Comparison of ENCODE assay signal across 9 cellular contexts in the genomic region with DNA sequence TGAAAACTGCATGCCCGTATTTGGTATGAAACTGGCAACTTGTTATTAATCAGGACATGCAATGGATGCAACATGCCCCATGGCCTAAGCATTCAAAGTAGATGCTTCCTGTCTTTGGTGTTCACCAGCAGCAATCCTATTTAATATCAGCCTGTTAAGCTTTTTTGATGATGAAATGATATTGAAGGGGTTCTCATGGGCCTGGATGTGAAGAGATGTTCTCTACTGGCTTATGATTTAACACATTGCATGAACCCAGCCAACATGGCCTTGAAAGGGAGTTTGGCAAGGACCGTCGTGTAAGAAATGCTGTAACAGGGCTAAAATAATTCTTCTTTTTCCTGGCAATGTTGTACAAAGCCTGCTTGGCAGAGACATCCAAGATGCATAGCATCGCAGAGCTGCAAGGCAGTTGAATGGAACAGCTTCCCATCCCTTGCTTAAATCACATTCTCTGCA.
DNase-seq lines count a peak whose midpoint lies in the region; ATAC-seq and TF ChIP-seq lines count a peak whose summit lies in the region.
"Had no signal": no experiment of that assay in that cellular context is flagged by ENCODE, and none has a peak within 500 bp of the region (broad histone marks: within the 10 kb centered on the region; RNA-seq: fewer than 3 reads in every experiment).

No MANE protein-coding gene starts in this region.

- DNase-seq in amniotic epithelial cell (ENCODE audit: low read depth): peak; percentile 78
- DNase-seq in right cardiac atrium: peak; percentile 19 to 53 (median 52)
- DNase-seq in spleen: no peak
- DNase-seq in activated gamma-delta T cell treated with Interleukin-2 at 50 U/mL for 16 hours: no peak
- DNase-seq in 8988T: no peak
- no peak for DNase-seq in stimulated activated CD4-positive, alpha-beta T cell treated with anti-CD3 and anti-CD28 coated beads, Interleukin-15, amount 100 ng/mL, for 24 hours
- DNase-seq: activated effector memory CD4-positive, alpha-beta T cell treated with anti-CD3 and anti-CD28 coated beads, Interleukin-2, amount 50 U/mL, for 16 hours had no signal

- H3K27me3 ChIP-seq in right cardiac atrium (ENCODE audit: control insufficient read depth, insufficient read depth) (no peaks in the 10 kb centered on the region), spleen (replicated peaks in 1 of 7) (no peaks in the 10 kb centered on the region)

- peaks cover 7% of the 10 kb centered on the region for H3K4me1 ChIP-seq in right cardiac atrium (ENCODE audit: control insufficient read depth, insufficient read depth, low read length)
- H3K4me1 ChIP-seq in spleen: peaks cover 21 to 78% (median 46%) of the 10 kb centered on the region in 6 donors

- no peak for TF ChIP-seq CTCF in spleen (IDR thresholded peaks at IDR 0.05 in 8 of 11, conservative IDR thresholded peaks at IDR 0.05 in 3 of 11)

- 19% methylated on average over 4 of the region's 4 CpGs for WGBS in right cardiac atrium
- WGBS in spleen, 5 donors: 58 to 82% (median 64%) methylated on average over 4 of the region's 4 CpGs

- H3K4me3 ChIP-seq in right cardiac atrium (ENCODE audit: low read length): peak overlapping the region; percentile 32
- peak overlapping the region in 3 of 8 donors; percentile 12 to 39 (median 20) for H3K4me3 ChIP-seq in spleen

- H3K9me3 ChIP-seq in right cardiac atrium (ENCODE audit: control insufficient read depth, low read length) (no peaks in the 10 kb centered on the region), spleen (no peaks in the 10 kb centered on the region)

- no peak for TF ChIP-seq POLR2A in spleen (IDR thresholded peaks at IDR 0.05)

- ATAC-seq in GM19328 (IDR thresholded peaks at IDR 0.05; ENCODE audit: unreplicated experiment) (peak; percentile 14), right cardiac atrium (peak; percentile 51 to 79), GM18517 (IDR thresholded peaks at IDR 0.05; ENCODE audit: unreplicated experiment) (no peak)

- H3K36me3 ChIP-seq in spleen: peaks cover 4 to 94% (median 36%) of the 10 kb centered on the region in 6 donors

- intact Hi-C loops in right cardiac atrium (cut with DNase I): loop anchor here in 2 of 4 donors (10.0 kb wide), 2 partner anchors 58 to 598 kb away; no protein-coding TSS in a partner anchor
- intact Hi-C loops in spleen (cut with DNase I; ENCODE audit: low total_unique reads): no loop called here

- peak overlapping the region; percentile 64 for H3K27ac ChIP-seq in right cardiac atrium (ENCODE audit: low read length)
- H3K27ac ChIP-seq in spleen: peak overlapping the region; percentile 24 to 84 (median 67)

Comparison
In these comparisons a context has a peak if more than half of its experiments do, and no peak if none do; other contexts are left out.
1. DNase-seq: peak in amniotic epithelial cell (single experiment) and right cardiac atrium (3 of 3); none in spleen (single experiment), activated gamma-delta T cell treated with Interleukin-2 at 50 U/mL for 16 hours (single experiment), 8988T (single experiment) and stimulated activated CD4-positive, alpha-beta T cell treated with anti-CD3 and anti-CD28 coated beads, Interleukin-15, amount 100 ng/mL, for 24 hours (single experiment).